Comparison of ENCODE assay signal across 15 cellular contexts in the genomic region with DNA sequence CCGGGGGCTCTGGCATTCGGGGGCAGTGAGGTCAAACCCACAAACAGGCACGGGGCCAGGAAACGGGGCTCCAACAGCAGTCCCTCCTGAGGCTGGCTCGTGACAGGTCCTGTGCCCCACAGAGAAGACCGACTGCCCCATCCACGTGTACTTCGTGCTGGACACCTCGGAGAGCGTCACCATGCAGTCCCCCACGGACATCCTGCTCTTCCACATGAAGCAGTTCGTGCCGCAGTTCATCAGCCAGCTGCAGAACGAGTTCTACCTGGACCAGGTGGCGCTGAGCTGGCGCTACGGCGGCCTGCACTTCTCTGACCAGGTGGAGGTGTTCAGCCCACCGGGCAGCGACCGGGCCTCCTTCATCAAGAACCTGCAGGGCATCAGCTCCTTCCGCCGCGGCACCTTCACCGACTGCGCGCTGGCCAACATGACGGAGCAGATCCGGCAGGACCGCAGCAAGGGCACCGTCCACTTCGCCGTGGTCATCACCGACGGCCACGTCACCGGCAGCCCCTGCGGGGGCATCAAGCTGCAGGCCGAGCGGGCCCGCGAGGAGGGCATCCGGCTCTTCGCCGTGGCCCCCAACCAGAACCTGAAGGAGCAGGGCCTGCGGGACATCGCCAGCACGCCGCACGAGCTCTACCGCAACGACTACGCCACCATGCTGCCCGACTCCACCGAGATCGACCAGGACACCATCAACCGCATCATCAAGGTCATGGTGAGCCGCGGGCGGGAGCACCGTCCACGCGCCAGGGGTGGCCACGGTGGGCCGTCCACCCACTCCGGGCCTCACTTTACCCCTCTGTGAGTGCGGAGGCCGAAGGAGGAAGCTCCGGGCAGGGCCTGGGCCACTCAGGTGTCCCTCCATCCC. TPM values are rescaled to one million over a fixed set of nuclear protein-coding genes. Genes with fewer than 3 reads are reported as not detected.
DNase-seq lines count a peak whose midpoint lies in the region; ATAC-seq and TF ChIP-seq lines count a peak whose summit lies in the region.
"Had no signal": no experiment of that assay in that cellular context is flagged by ENCODE, and none has a peak within 500 bp of the region (broad histone marks: within the 10 kb centered on the region; RNA-seq: fewer than 3 reads in every experiment).

No MANE protein-coding gene starts in this region.

- WGBS in esophagus squamous epithelium, 2 donors = 85 to 89% methylated on average over 12 to 16 of the region's 69 CpGs

- no peak overlapping the region for H3K4me3 ChIP-seq in coronary artery
- H3K4me3 ChIP-seq in esophagus squamous epithelium = no peak overlapping the region

- peaks cover 32% of the 10 kb centered on the region for H3K36me3 Mint-ChIP-seq in osteocyte (ENCODE audit: unreplicated experiment)
- H3K36me3 Mint-ChIP-seq in activated CD8-positive, alpha-beta T cell treated with anti-CD3 and anti-CD28 coated beads, Interleukin-2, amount 10 ng/mL, durations not matched to agents 7 days and 5 days (ENCODE audit: low read depth) = peaks cover 3% of the 10 kb centered on the region

- peaks cover 6 to 26% (median 10%) of the 10 kb centered on the region in 3 donors for H3K4me1 ChIP-seq in esophagus squamous epithelium

- peak; percentile 0 for DNase-seq in stimulated activated CD4-positive, alpha-beta T cell treated with anti-CD3 and anti-CD28 coated beads, Interleukin-1b, Interleukin-23, amount 100 ng/mL, for 48 hours
- DNase-seq in stimulated activated CD4-positive, alpha-beta T cell treated with anti-CD3 and anti-CD28 coated beads, Interleukin-2, amount 100 ng/mL, for 48 hours = no peak
- DNase-seq in coronary artery (ENCODE audit: low spot score) (peak; percentile 68), osteocyte (ENCODE audit: extremely low spot score, unreplicated experiment) (peak; percentile 84), HuH-7 (ENCODE audit: low spot score) (no peak), esophagus squamous epithelium (lab: John Stamatoyannopoulos, UW) (no peak), NCI-H187 (lab: John Stamatoyannopoulos, UW) (no peak)
- no peak for DNase-seq in activated CD8-positive, alpha-beta T cell treated with anti-CD3 and anti-CD28 coated beads, Interleukin-2, amount 10 ng/mL, durations not matched to agents 7 days and 5 days
- DNase-seq: C1 segment of cervical spinal cord, cortex of kidney, Karpas-422, NCI-H2081, nephron progenitor cell had no signal

- H3K27ac Mint-ChIP-seq in osteocyte (ENCODE audit: unreplicated experiment) = no peak overlapping the region
- no peak overlapping the region for H3K27ac Mint-ChIP-seq in activated CD8-positive, alpha-beta T cell treated with anti-CD3 and anti-CD28 coated beads, Interleukin-2, amount 10 ng/mL, durations not matched to agents 7 days and 5 days
- H3K27ac Mint-ChIP-seq: activated naive CD8-positive, alpha-beta T cell; nephron progenitor cell; WTC11 had no signal

- CTCF ChIA-PET in activated CD8-positive, alpha-beta T cell treated with anti-CD3 and anti-CD28 coated beads, Interleukin-2, amount 10 ng/mL, durations not matched to agents 7 days and 5 days (lab: Charles Lee) = no interaction called here

- peaks cover 0 to 5% (median 0%) of the 10 kb centered on the region in 3 donors for H3K9me3 ChIP-seq in esophagus squamous epithelium

- H3K27ac ChIP-seq in coronary artery (no peak overlapping the region), esophagus squamous epithelium (no peak overlapping the region)

- H3K4me1 Mint-ChIP-seq in osteocyte (ENCODE audit: unreplicated experiment) = peaks cover 23% of the 10 kb centered on the region
- H3K4me1 Mint-ChIP-seq in activated CD8-positive, alpha-beta T cell treated with anti-CD3 and anti-CD28 coated beads, Interleukin-2, amount 10 ng/mL, durations not matched to agents 7 days and 5 days (ENCODE audit: low read depth) = no peaks in the 10 kb centered on the region
- H3K4me1 Mint-ChIP-seq: nephron progenitor cell had no signal

- peaks cover 0 to 55% (median 7%) of the 10 kb centered on the region in 3 donors for H3K36me3 ChIP-seq in esophagus squamous epithelium

- no peak overlapping the region for H3K4me3 Mint-ChIP-seq in osteocyte (ENCODE audit: unreplicated experiment)
- no peak overlapping the region for H3K4me3 Mint-ChIP-seq in activated CD8-positive, alpha-beta T cell treated with anti-CD3 and anti-CD28 coated beads, Interleukin-2, amount 10 ng/mL, durations not matched to agents 7 days and 5 days
- H3K4me3 Mint-ChIP-seq: activated naive CD8-positive, alpha-beta T cell; nephron progenitor cell; WTC11 had no signal

- intact Hi-C loops in esophagus squamous epithelium (cut with DNase I) = no loop called here

- POLR2A ChIA-PET in activated CD8-positive, alpha-beta T cell treated with anti-CD3 and anti-CD28 coated beads, Interleukin-2, amount 10 ng/mL, durations not matched to agents 7 days and 5 days (lab: Charles Lee) = no interaction called here

- H3K9me3 Mint-ChIP-seq in osteocyte (ENCODE audit: unreplicated experiment) = peaks cover 3% of the 10 kb centered on the region
- peaks cover 19% of the 10 kb centered on the region for H3K9me3 Mint-ChIP-seq in activated CD8-positive, alpha-beta T cell treated with anti-CD3 and anti-CD28 coated beads, Interleukin-2, amount 10 ng/mL, durations not matched to agents 7 days and 5 days (ENCODE audit: insufficient read depth)

- TF ChIP-seq POLR2A in esophagus squamous epithelium (IDR thresholded peaks at IDR 0.05) = no peak

- no peak for ATAC-seq in activated CD8-positive, alpha-beta T cell treated with anti-CD3 and anti-CD28 coated beads, Interleukin-2, amount 10 ng/mL, durations not matched to agents 7 days and 5 days

- no peak for TF ChIP-seq CTCF in coronary artery (IDR thresholded peaks at IDR 0.05)
- no peak for TF ChIP-seq CTCF in osteocyte (IDR thresholded peaks at IDR 0.05)
- TF ChIP-seq CTCF in esophagus squamous epithelium (IDR thresholded peaks at IDR 0.05) = no peak

- no peaks in the 10 kb centered on the region for H3K27me3 ChIP-seq in esophagus squamous epithelium

- no peaks in the 10 kb centered on the region for H3K27me3 Mint-ChIP-seq in osteocyte (ENCODE audit: unreplicated experiment)
- H3K27me3 Mint-ChIP-seq in activated CD8-positive, alpha-beta T cell treated with anti-CD3 and anti-CD28 coated beads, Interleukin-2, amount 10 ng/mL, durations not matched to agents 7 days and 5 days (ENCODE audit: low read depth) = no peaks in the 10 kb centered on the region
- H3K27me3 Mint-ChIP-seq: activated naive CD8-positive, alpha-beta T cell had no signal

RNA-seq across cellular contexts. Expression of a gene that starts 14.2 kb away (rescaled TPM):
- 1,821 and 1,951 TPM in 2 replicates for total RNA-seq in osteocyte
- 100 to 1,000 TPM in 1 of 4 donors, 10 to 100 TPM in 3; 23.0 to 328 (median 62.0) TPM for total RNA-seq in esophagus squamous epithelium
- total RNA-seq in activated CD8-positive, alpha-beta T cell treated with anti-CD3 and anti-CD28 coated beads, Interleukin-2, amount 10 ng/mL, durations not matched to agents 7 days and 5 days = 1 to 10 TPM; 6.0 to 7.2 TPM

RNA-seq across cellular contexts. Expression of a gene that starts 43.3 kb away (rescaled TPM):
- total RNA-seq in osteocyte = 2.3 and 2.5 TPM in 2 replicates
- total RNA-seq in esophagus squamous epithelium = not detected
- under 1 TPM; 0.37 to 0.50 TPM for total RNA-seq in activated CD8-positive, alpha-beta T cell treated with anti-CD3 and anti-CD28 coated beads, Interleukin-2, amount 10 ng/mL, durations not matched to agents 7 days and 5 days

Comparison
In these comparisons a context has a peak if more than half of its experiments do, and no peak if none do; other contexts are left out.
1. DNase-seq: peak in stimulated activated CD4-positive, alpha-beta T cell treated with anti-CD3 and anti-CD28 coated beads, Interleukin-1b, Interleukin-23, amount 100 ng/mL, for 48 hours (single experiment), coronary artery (single experiment) and osteocyte (single experiment); none in stimulated activated CD4-positive, alpha-beta T cell treated with anti-CD3 and anti-CD28 coated beads, Interleukin-2, amount 100 ng/mL, for 48 hours (0 of 2), HuH-7 (single experiment), esophagus squamous epithelium (single experiment), activated CD8-positive, alpha-beta T cell treated with anti-CD3 and anti-CD28 coated beads, Interleukin-2, amount 10 ng/mL, durations not matched to agents 7 days and 5 days (single experiment) and NCI-H187 (0 of 2).